In genomic region chr19:19821366-19822147, GRCh38 we compare ENCODE assay signal across 8 cellular contexts. TPM values are rescaled to one million over a fixed set of nuclear protein-coding genes. Genes with fewer than 3 reads are reported as not detected.
DNase-seq lines count a peak whose midpoint lies in the region; ATAC-seq and TF ChIP-seq lines count a peak whose summit lies in the region.

Gene ZNF506 (minus strand): TSS chr19:19821750. CDS start chr19:19821603, 147 bp downstream.

- peaks cover 18% of the 10 kb centered on the region for H3K9me3 ChIP-seq in hepatocyte (ENCODE audit: low read depth)

- in situ Hi-C loops in astrocyte of the spinal cord (cut with HindIII; ENCODE audit: low sequenced_read_pairs) = no loop called here

- peak within 1 kb of the TSS; percentile 98 for H3K27ac ChIP-seq in hepatocyte

- 24% methylated on average over 35 of the region's 35 CpGs for WGBS in hepatocyte (ENCODE audit: low lambda C conversion rate, missing lambda C conversion rate)

- no peaks in the 10 kb centered on the region for H3K4me1 ChIP-seq in hepatocyte (ENCODE audit: insufficient read depth)

- peaks cover 3% of the 10 kb centered on the region for H3K36me3 ChIP-seq in hepatocyte (replicated peaks; ENCODE audit: insufficient read depth, low read depth)

- CTCF ChIA-PET in GM10248 (lab: Yijun Ruan, JAX) = interaction anchor here (1.2 to 2.1 kb wide), 2 partner anchors 12 to 42 kb away, joined by 3 to 8 read pairs; no protein-coding TSS in a partner anchor

- H3K4me3 ChIP-seq in astrocyte of the spinal cord (ENCODE audit: low read depth, low read length) (peak within 1 kb of the TSS; percentile 88), hepatocyte (peak within 1 kb of the TSS; percentile 33)

- POLR2A ChIA-PET in GM10248 (lab: Yijun Ruan, JAX) = interaction anchor here (0.6 to 1.8 kb wide), 6 partner anchors 34 to 230 kb away, joined by 3 to 7 read pairs (median 6); partner anchors contain the start of genes ATP13A1 and ZNF14

- no peaks in the 10 kb centered on the region for H3K9me2 ChIP-seq in hepatocyte (replicated peaks; ENCODE audit: insufficient read depth)

- H3K79me2 ChIP-seq in hepatocyte = peaks cover 46% of the 10 kb centered on the region

- no peaks in the 10 kb centered on the region for H3K27me3 ChIP-seq in hepatocyte

- DNase-seq in GM10248 (ENCODE audit: extremely low spot score) (peak; percentile 88), NCI-H1436 treated with DMSO at 0.1 percent for 48 hours (lab: John Stamatoyannopoulos, UW) (peak; percentile 90), T-helper 9 cell (peak; percentile 96), astrocyte of the spinal cord (ENCODE audit: low read depth, low spot score) (peak; percentile 97), hepatocyte (ENCODE audit: low spot score) (peak; percentile 98), renal cortical epithelial cell (ENCODE audit: low read depth) (peak; percentile 90), SW 1271 (lab: John Stamatoyannopoulos, UW) (no peak)

- peak; percentile 81 for ATAC-seq in HG02610 (IDR thresholded peaks at IDR 0.05; ENCODE audit: unreplicated experiment)

- TF ChIP-seq CTCF in GM10248 (IDR thresholded peaks at IDR 0.05; ENCODE audit: control extremely low read depth, extremely low read depth, low read depth, missing control alignments) (no peak), astrocyte of the spinal cord (IDR thresholded peaks at IDR 0.05; ENCODE audit: low read depth, low read length) (no peak), hepatocyte (IDR thresholded peaks at IDR 0.05; ENCODE audit: poor library complexity) (no peak)

- peak within 1 kb of the TSS; percentile 67 for H2AFZ ChIP-seq in hepatocyte

- H3K4me2 ChIP-seq in hepatocyte = peak within 1 kb of the TSS; percentile 84

- H4K20me1 ChIP-seq in hepatocyte (ENCODE audit: insufficient read depth, poor library complexity, severe bottlenecking) = no peaks in the 10 kb centered on the region

RNA-seq across cellular contexts. Expression of gene ZNF506, which starts in this region (rescaled TPM):
- total RNA-seq in hepatocyte (27.7 and 47.1 TPM in 2 replicates), renal cortical epithelial cell (20.8 and 38.4 TPM in 2 replicates)
- 9.9 and 16.4 TPM in 2 replicates for polyA plus RNA-seq in hepatocyte

Comparison
In these comparisons a context has a peak if more than half of its experiments do, and no peak if none do; other contexts are left out.
1. DNase-seq: peak in GM10248 (single experiment), NCI-H1436 treated with DMSO at 0.1 percent for 48 hours (single experiment), T-helper 9 cell (single experiment), astrocyte of the spinal cord (single experiment), hepatocyte (single experiment) and renal cortical epithelial cell (single experiment); none in SW 1271 (0 of 2).